1 cellular context compared by ENCODE assay signal in genomic region chr7:99396914-99397631, GRCh38.
TF ChIP-seq lines count a peak whose summit lies in the region.

No MANE protein-coding gene starts in this region.

TF ChIP-seq in HepG2, 621 proteins besides CTCF, POLR2A, EP300 and RAD21:
- no peak for TF ChIP-seq PCBP2 (optimal IDR thresholded peaks at IDR 0.05; ENCODE audit: low read depth, low read length, poor library complexity, severe bottlenecking)
- TF ChIP-seq, protein P1, sequence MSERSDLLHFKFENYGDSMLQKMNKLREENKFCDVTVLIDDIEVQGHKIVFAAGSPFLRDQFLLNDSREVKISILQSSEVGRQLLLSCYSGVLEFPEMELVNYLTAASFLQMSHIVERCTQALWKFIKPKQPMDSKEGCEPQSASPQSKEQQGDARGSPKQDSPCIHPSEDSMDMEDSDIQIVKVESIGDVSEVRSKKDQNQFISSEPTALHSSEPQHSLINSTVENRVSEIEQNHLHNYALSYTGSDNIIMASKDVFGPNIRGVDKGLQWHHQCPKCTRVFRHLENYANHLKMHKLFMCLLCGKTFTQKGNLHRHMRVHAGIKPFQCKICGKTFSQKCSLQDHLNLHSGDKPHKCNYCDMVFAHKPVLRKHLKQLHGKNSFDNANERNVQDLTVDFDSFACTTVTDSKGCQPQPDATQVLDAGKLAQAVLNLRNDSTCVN (CRISPR knock-in tag; IDR thresholded peaks at IDR 0.05; ENCODE audit: borderline replicate concordance), result no peak
- TF ChIP-seq, protein P2, sequence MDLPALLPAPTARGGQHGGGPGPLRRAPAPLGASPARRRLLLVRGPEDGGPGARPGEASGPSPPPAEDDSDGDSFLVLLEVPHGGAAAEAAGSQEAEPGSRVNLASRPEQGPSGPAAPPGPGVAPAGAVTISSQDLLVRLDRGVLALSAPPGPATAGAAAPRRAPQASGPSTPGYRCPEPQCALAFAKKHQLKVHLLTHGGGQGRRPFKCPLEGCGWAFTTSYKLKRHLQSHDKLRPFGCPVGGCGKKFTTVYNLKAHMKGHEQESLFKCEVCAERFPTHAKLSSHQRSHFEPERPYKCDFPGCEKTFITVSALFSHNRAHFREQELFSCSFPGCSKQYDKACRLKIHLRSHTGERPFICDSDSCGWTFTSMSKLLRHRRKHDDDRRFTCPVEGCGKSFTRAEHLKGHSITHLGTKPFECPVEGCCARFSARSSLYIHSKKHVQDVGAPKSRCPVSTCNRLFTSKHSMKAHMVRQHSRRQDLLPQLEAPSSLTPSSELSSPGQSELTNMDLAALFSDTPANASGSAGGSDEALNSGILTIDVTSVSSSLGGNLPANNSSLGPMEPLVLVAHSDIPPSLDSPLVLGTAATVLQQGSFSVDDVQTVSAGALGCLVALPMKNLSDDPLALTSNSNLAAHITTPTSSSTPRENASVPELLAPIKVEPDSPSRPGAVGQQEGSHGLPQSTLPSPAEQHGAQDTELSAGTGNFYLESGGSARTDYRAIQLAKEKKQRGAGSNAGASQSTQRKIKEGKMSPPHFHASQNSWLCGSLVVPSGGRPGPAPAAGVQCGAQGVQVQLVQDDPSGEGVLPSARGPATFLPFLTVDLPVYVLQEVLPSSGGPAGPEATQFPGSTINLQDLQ (CRISPR knock-in tag; IDR thresholded peaks at IDR 0.05), result no peak
- TF ChIP-seq KLF6 (CRISPR knock-in tag; IDR thresholded peaks at IDR 0.05), result no peak
- no peak for TF ChIP-seq CCAR2 (optimal IDR thresholded peaks at IDR 0.05; ENCODE audit: low read depth, low read length)
- TF ChIP-seq KDM5B (CRISPR knock-in tag; IDR thresholded peaks at IDR 0.05; ENCODE audit: borderline replicate concordance), result no peak
- no peak for TF ChIP-seq PHB2 (IDR thresholded peaks at IDR 0.05; ENCODE audit: partially characterized antibody)
- TF ChIP-seq, protein P3, sequence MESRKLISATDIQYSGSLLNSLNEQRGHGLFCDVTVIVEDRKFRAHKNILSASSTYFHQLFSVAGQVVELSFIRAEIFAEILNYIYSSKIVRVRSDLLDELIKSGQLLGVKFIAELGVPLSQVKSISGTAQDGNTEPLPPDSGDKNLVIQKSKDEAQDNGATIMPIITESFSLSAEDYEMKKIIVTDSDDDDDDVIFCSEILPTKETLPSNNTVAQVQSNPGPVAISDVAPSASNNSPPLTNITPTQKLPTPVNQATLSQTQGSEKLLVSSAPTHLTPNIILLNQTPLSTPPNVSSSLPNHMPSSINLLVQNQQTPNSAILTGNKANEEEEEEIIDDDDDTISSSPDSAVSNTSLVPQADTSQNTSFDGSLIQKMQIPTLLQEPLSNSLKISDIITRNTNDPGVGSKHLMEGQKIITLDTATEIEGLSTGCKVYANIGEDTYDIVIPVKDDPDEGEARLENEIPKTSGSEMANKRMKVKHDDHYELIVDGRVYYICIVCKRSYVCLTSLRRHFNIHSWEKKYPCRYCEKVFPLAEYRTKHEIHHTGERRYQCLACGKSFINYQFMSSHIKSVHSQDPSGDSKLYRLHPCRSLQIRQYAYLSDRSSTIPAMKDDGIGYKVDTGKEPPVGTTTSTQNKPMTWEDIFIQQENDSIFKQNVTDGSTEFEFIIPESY (CRISPR knock-in tag; IDR thresholded peaks at IDR 0.05), result no peak
- peak; percentile 38 for TF ChIP-seq POLR2G (IDR thresholded peaks at IDR 0.05; ENCODE audit: low read depth, low read length)
- no peak for TF ChIP-seq ZBTB10 (CRISPR knock-in tag; IDR thresholded peaks at IDR 0.05; ENCODE audit: borderline replicate concordance)
- TF ChIP-seq RBM22 (optimal IDR thresholded peaks at IDR 0.05; ENCODE audit: low read length), result peak; percentile 68
